Comparison of ENCODE assay signal across 8 cellular contexts in the genomic region with DNA sequence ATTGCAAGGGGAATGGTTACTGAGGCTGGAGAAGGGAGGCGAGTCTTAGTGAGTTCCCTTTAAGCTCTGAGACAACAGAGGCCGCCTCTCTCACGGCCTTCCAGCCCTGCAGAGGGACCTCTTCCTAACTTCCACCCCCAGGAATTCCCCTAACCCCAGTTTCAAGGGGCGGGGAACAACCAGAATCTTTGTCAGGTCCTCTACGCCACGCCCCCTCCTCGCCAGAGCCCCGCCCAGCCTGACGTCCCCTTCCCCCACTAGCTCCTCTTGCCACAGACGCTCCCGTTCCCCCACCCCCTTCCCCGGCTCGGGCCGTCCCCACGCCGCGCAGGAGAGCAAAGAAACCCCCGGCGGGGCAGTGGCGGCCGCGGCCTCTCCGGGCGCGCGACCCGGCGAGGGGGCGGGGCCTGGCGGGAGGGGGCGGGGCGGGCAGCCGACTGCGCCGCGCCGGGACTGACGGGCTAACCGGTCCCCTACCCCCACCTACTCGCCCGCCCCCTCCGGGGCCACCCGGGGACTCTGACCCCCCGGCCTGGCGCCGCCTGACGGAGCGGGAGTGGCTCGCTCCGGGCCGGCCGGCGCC. TPM values are rescaled to one million over a fixed set of nuclear protein-coding genes. Genes with fewer than 3 reads are reported as not detected.
DNase-seq lines count a peak whose midpoint lies in the region; ATAC-seq and TF ChIP-seq lines count a peak whose summit lies in the region.

No MANE protein-coding gene starts in this region.

- no peak for TF ChIP-seq POLR2A in erythroblast (IDR thresholded peaks at IDR 0.05; ENCODE audit: low read length)

- H3K9me3 ChIP-seq in mucosa of rectum (ENCODE audit: control insufficient read depth in 2 of 2, low read length in 2 of 2), result no peaks in the 10 kb centered on the region

- peaks cover 6 to 8% of the 10 kb centered on the region in 2 donors for H3K4me1 ChIP-seq in mucosa of rectum (ENCODE audit: control insufficient read depth in 2 of 2, insufficient read depth in 2 of 2, low read length in 2 of 2)

- DNase-seq in CMK (ENCODE audit: low read depth), result peak; percentile 94
- DNase-seq in HT-29 (ENCODE audit: low spot score), result peak; percentile 54
- peak; percentile 97 for DNase-seq in OCI-M1 (lab: John Stamatoyannopoulos, UW)
- peak; percentile 93 for DNase-seq in activated T-cell treated with anti-CD3 and anti-CD28 coated beads for 48 hours (ENCODE audit: low read depth)
- DNase-seq in erythroblast (lab: John Stamatoyannopoulos, UW), result peak; percentile 75 to 80
- peak; percentile 91 for DNase-seq in stimulated activated CD8-positive, alpha-beta memory T cell treated with anti-CD3 and anti-CD28 coated beads, Interleukin-4, amount 100 ng/mL, for 24 hours (ENCODE audit: low read depth)

- peak overlapping the region; percentile 67 to 68 for H3K4me3 ChIP-seq in mucosa of rectum (ENCODE audit: low read length in 2 of 2)

- no peaks in the 10 kb centered on the region for H3K27me3 ChIP-seq in mucosa of rectum (ENCODE audit: control insufficient read depth in 2 of 2, insufficient read depth in 2 of 2, low read length in 2 of 2)

- peak overlapping the region; percentile 70 to 86 for H3K27ac ChIP-seq in mucosa of rectum (ENCODE audit: low read depth in 2 of 2, low read length in 2 of 2)

- ATAC-seq in GM19468 (IDR thresholded peaks at IDR 0.05; ENCODE audit: extremely low read depth, unreplicated experiment), result peak; percentile 41

- H3K36me3 ChIP-seq in mucosa of rectum (ENCODE audit: control insufficient read depth in 2 of 2, insufficient read depth in 2 of 2, low read length in 2 of 2), result no peaks in the 10 kb centered on the region

- H3K9ac ChIP-seq in mucosa of rectum (ENCODE audit: low read depth in 1 of 2, low read length in 2 of 2), result peak overlapping the region; percentile 5 to 37

RNA-seq across cellular contexts. Expression of gene TMEM156, which starts 12.2 kb away (rescaled TPM):
- total RNA-seq in HT-29 (2014; rRNA removed; shearing (Covaris generic)), result not detected in 2 replicates

RNA-seq across cellular contexts. Expression of gene KLHL5, which starts 17.6 kb away (rescaled TPM):
- 0.73 and 0.97 TPM in 2 replicates for total RNA-seq in HT-29 (2014; rRNA removed; shearing (Covaris generic))

Comparison
In these comparisons a context has a peak if more than half of its experiments do, and no peak if none do; other contexts are left out.
1. Peak in every context shown above with its lines: DNase-seq, ATAC-seq, H3K4me3 ChIP-seq and H3K27ac ChIP-seq.